19 cellular contexts compared by ENCODE assay signal in genomic region chr4:69649629-69650028, GRCh38. TPM values are rescaled to one million over a fixed set of nuclear protein-coding genes. Genes with fewer than 3 reads are reported as not detected.
"Had no signal": no experiment of that assay in that cellular context is flagged by ENCODE, and none has a peak within 500 bp of the region (broad histone marks: within the 10 kb centered on the region; RNA-seq: fewer than 3 reads in every experiment).

No MANE protein-coding gene starts in this region.

- H3K27ac ChIP-seq: esophagus squamous epithelium, heart left ventricle, left ventricle myocardium inferior, thyroid gland, uterus had no signal

- H3K36me3 Mint-ChIP-seq: activated naive CD8-positive, alpha-beta T cell; brain had no signal

- H3K4me1 ChIP-seq: heart left ventricle, left ventricle myocardium inferior, thyroid gland, uterus had no signal

- H3K27me3 Mint-ChIP-seq: activated CD4-positive, alpha-beta memory T cell treated with anti-CD3 and anti-CD28 coated beads, Interleukin-2, amount 10 ng/mL, durations not matched to agents 7 days and 5 days; activated naive CD8-positive, alpha-beta T cell; brain had no signal

- H3K4me3 ChIP-seq: esophagus squamous epithelium, heart left ventricle, left ventricle myocardium inferior, thyroid gland, uterus had no signal

- H3K36me3 ChIP-seq: esophagus squamous epithelium, heart left ventricle, left ventricle myocardium inferior, thyroid gland, uterus had no signal

- H3K9me3 Mint-ChIP-seq: activated CD4-positive, alpha-beta memory T cell treated with anti-CD3 and anti-CD28 coated beads, Interleukin-2, amount 10 ng/mL, durations not matched to agents 7 days and 5 days; brain had no signal

- H3K27me3 ChIP-seq: esophagus squamous epithelium, heart left ventricle, thyroid gland, uterus had no signal

- H3K9me3 ChIP-seq: esophagus squamous epithelium, heart left ventricle, left ventricle myocardium inferior, thyroid gland, uterus had no signal

- DNase-seq: activated CD4-positive, alpha-beta memory T cell treated with anti-CD3 and anti-CD28 coated beads, Interleukin-2, amount 10 ng/mL, durations not matched to agents 7 days and 5 days; activated CD4-positive, CD25-positive, alpha-beta regulatory T cell treated with anti-CD3 and anti-CD28 coated beads, Interleukin-2, amount 50 U/mL, for 72 hours; activated gamma-delta T cell; activated T-cell treated with anti-CD3 and anti-CD28 coated beads, Interleukin-2, amount 50 U/mL, for 48 hours; amygdala; dermis blood vessel endothelial cell; esophagus squamous epithelium; heart left ventricle; islet precursor cell; left ventricle myocardium inferior; small intestine; thyroid gland; uterus had no signal

- H3K27ac Mint-ChIP-seq: activated CD4-positive, alpha-beta memory T cell treated with anti-CD3 and anti-CD28 coated beads, Interleukin-2, amount 10 ng/mL, durations not matched to agents 7 days and 5 days; activated naive CD8-positive, alpha-beta T cell; brain had no signal

- H3K4me1 Mint-ChIP-seq: activated CD4-positive, alpha-beta memory T cell treated with anti-CD3 and anti-CD28 coated beads, Interleukin-2, amount 10 ng/mL, durations not matched to agents 7 days and 5 days had no signal

- H3K4me3 Mint-ChIP-seq: activated CD4-positive, alpha-beta memory T cell treated with anti-CD3 and anti-CD28 coated beads, Interleukin-2, amount 10 ng/mL, durations not matched to agents 7 days and 5 days; activated naive CD8-positive, alpha-beta T cell; brain had no signal

RNA-seq across cellular contexts. Expression of gene UGT2A1, which starts 3.4 kb away (rescaled TPM):
- total RNA-seq: activated CD4-positive, alpha-beta memory T cell treated with anti-CD3 and anti-CD28 coated beads, Interleukin-2, amount 10 ng/mL, durations not matched to agents 7 days and 5 days; cerebellum; esophagus squamous epithelium; frontal cortex; heart left ventricle; left ventricle myocardium inferior; mesenteric fat pad; T-helper 1 cell treated with Interleukin-12 subunit alpha and Interleukin-12 subunit beta and Interleukin-4 antibody, amounts not matched to agents 30 ng/mL and 1 ng/mL, for 36 hours; thyroid gland; uterus had no signal
- polyA plus RNA-seq: heart left ventricle, small intestine had no signal

RNA-seq across cellular contexts. Expression of gene UGT2A2, which starts 10.2 kb away (rescaled TPM):
- total RNA-seq: activated CD4-positive, alpha-beta memory T cell treated with anti-CD3 and anti-CD28 coated beads, Interleukin-2, amount 10 ng/mL, durations not matched to agents 7 days and 5 days; cerebellum; dermis blood vessel endothelial cell; esophagus squamous epithelium; frontal cortex; heart left ventricle; left ventricle myocardium inferior; mesenteric fat pad; T-helper 1 cell treated with Interleukin-12 subunit alpha and Interleukin-12 subunit beta and Interleukin-4 antibody, amounts not matched to agents 30 ng/mL and 1 ng/mL, for 36 hours; thyroid gland had no signal
- polyA plus RNA-seq: heart left ventricle, small intestine had no signal
